Comparison of ENCODE assay signal across 9 cellular contexts in genomic region chr6:87944541-87944954, GRCh38.
A peak's percentile ranks its signal among the peaks of the same experiment; 100 is the strongest.
DNase-seq lines count a peak whose midpoint lies in the region; ATAC-seq and TF ChIP-seq lines count a peak whose summit lies in the region.
"Had no signal": no experiment of that assay in that cellular context is flagged by ENCODE, and none has a peak within 500 bp of the region (broad histone marks: within the 10 kb centered on the region; RNA-seq: fewer than 3 reads in every experiment).

No MANE protein-coding gene starts in this region.

- no peaks in the 10 kb centered on the region for H3K36me3 ChIP-seq in Caco-2 (ENCODE audit: control insufficient read depth, insufficient read depth, low read length)
- H3K36me3 ChIP-seq: right lobe of liver had no signal

- BruUV-seq in Caco-2 (replicated peaks; lab: Mats Ljungman, UMichigan) = no TSS peak

- no peaks in the 10 kb centered on the region for H3K27me3 ChIP-seq in Caco-2 (replicated peaks; ENCODE audit: control insufficient read depth, insufficient read depth, low read length)
- H3K27me3 ChIP-seq: right lobe of liver had no signal

- CTCF ChIA-PET in Caco-2 (lab: Charles Lee) = interaction anchor here (0.6 to 1.1 kb wide), 2 partner anchors 14 to 164 kb away, joined by 5 to 6 read pairs; no protein-coding TSS in a partner anchor

- H3K27ac Mint-ChIP-seq in Caco-2 (ENCODE audit: unreplicated experiment) (no peak overlapping the region), chondrocyte (ENCODE audit: unreplicated experiment) (peak overlapping the region; percentile 30), endothelial cell (ENCODE audit: unreplicated experiment) (no peak overlapping the region)

- H3K4me3 Mint-ChIP-seq in Caco-2 (ENCODE audit: unreplicated experiment) (no peak overlapping the region), chondrocyte (ENCODE audit: unreplicated experiment) (no peak overlapping the region), endothelial cell (ENCODE audit: unreplicated experiment) (no peak overlapping the region)

- DNase-seq in Caco-2 (peak; percentile 35 to 51), NCI-H1105 (lab: John Stamatoyannopoulos, UW) (peak; percentile 11), chondrocyte (ENCODE audit: low spot score) (no peak), mucosa of gallbladder (ENCODE audit: low spot score) (peak; percentile 54), endothelial cell (ENCODE audit: low spot score) (no peak), SKM-1 (lab: John Stamatoyannopoulos, UW; ENCODE audit: unreplicated experiment) (no peak)
- DNase-seq: right lobe of liver had no signal

- ATAC-seq in HG03025 (IDR thresholded peaks at IDR 0.05; ENCODE audit: low FRiP score, unreplicated experiment) = no peak
- ATAC-seq in HG03159 (IDR thresholded peaks at IDR 0.05; ENCODE audit: unreplicated experiment) = no peak

- intact Hi-C loops in Caco-2 (cut with micrococcal nuclease; ENCODE audit: unreplicated experiment) = no loop called here

- H3K9me3 ChIP-seq in Caco-2 = no peaks in the 10 kb centered on the region
- H3K9me3 ChIP-seq: right lobe of liver had no signal

- 0 out of 2 replicates have a peak, but pooled peaks cover 4% of the 10 kb centered on the region for H3K4me1 ChIP-seq in Caco-2
- H3K4me1 ChIP-seq: right lobe of liver had no signal

- TF ChIP-seq CTCF in Caco-2 (IDR thresholded peaks at IDR 0.05; ENCODE audit: insufficient read depth in 1 of 2, low read depth in 1 of 2, low read length in 1 of 2, severe bottlenecking in 1 of 2, unreplicated experiment in 1 of 2) = no peak
- TF ChIP-seq CTCF in chondrocyte (IDR thresholded peaks at IDR 0.05) = peak; percentile 63
- TF ChIP-seq CTCF in endothelial cell (IDR thresholded peaks at IDR 0.05; ENCODE audit: unreplicated experiment) = no peak

- peaks cover 6% of the 10 kb centered on the region for H3K27me3 Mint-ChIP-seq in Caco-2 (ENCODE audit: insufficient read depth, unreplicated experiment)
- H3K27me3 Mint-ChIP-seq in chondrocyte (ENCODE audit: low read depth) = peaks cover 36% of the 10 kb centered on the region
- H3K27me3 Mint-ChIP-seq in endothelial cell (ENCODE audit: unreplicated experiment) = peaks cover 2% of the 10 kb centered on the region

- H3K4me3 ChIP-seq in Caco-2 (ENCODE audit: low read depth, low read length) = no peak overlapping the region
- H3K4me3 ChIP-seq: right lobe of liver had no signal

- H3K9me3 Mint-ChIP-seq in Caco-2 (ENCODE audit: unreplicated experiment) (no peaks in the 10 kb centered on the region), chondrocyte (ENCODE audit: low read depth) (no peaks in the 10 kb centered on the region), endothelial cell (ENCODE audit: unreplicated experiment) (no peaks in the 10 kb centered on the region)

- H3K36me3 Mint-ChIP-seq in Caco-2 (ENCODE audit: insufficient read depth, unreplicated experiment) (no peaks in the 10 kb centered on the region), chondrocyte (ENCODE audit: low read depth) (no peaks in the 10 kb centered on the region), endothelial cell (ENCODE audit: low read depth, unreplicated experiment) (no peaks in the 10 kb centered on the region)

- H3K4me1 Mint-ChIP-seq in Caco-2 (ENCODE audit: low read depth, unreplicated experiment) (peaks cover 7% of the 10 kb centered on the region), chondrocyte (ENCODE audit: low read depth) (peaks cover 6% of the 10 kb centered on the region), endothelial cell (ENCODE audit: unreplicated experiment) (no peaks in the 10 kb centered on the region)

- POLR2A ChIA-PET in Caco-2 (lab: Charles Lee) = no interaction called here

Comparison
In these comparisons a context has a peak if more than half of its experiments do, and no peak if none do; other contexts are left out.
1. DNase-seq: peak in Caco-2 (2 of 2), NCI-H1105 (single experiment) and mucosa of gallbladder (single experiment); none in chondrocyte (single experiment), endothelial cell (single experiment) and SKM-1 (single experiment).